ENCODE assay signal across 20 cellular contexts in the genomic region with DNA sequence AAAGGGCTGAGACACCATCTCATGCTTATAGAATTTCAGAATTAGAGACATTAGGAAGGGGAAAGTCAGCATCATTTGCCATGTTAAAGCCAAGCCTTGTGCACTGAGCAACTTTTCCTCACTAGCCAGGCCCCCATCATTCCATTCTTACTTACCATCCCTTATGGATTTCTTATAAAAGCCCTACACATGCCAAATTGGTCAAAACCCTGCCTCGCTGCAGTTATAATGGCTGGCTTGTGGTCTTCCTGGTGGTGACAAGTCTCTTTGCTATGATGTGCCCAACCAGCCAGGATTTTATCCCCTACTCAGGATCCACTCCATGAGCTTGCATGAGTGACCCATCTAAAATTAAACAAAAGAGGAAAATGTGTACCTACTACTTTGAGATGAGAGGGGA.
"Had no signal": no experiment of that assay in that cellular context is flagged by ENCODE, and none has a peak within 500 bp of the region (broad histone marks: within the 10 kb centered on the region; RNA-seq: fewer than 3 reads in every experiment).

No MANE protein-coding gene starts in this region.

- H3K9ac ChIP-seq: KMS-11 had no signal

- FAIRE-seq: RCC 7860, TTC549 had no signal

- DNase-seq: activated CD4-positive, alpha-beta memory T cell treated with anti-CD3 and anti-CD28 coated beads, Interleukin-2, amount 10 ng/mL, durations not matched to agents 7 days and 5 days; activated CD4-positive, alpha-beta T cell treated with anti-CD3 and anti-CD28 coated beads, Interleukin-2, amount 10 ng/mL, durations not matched to agents 7 days and 5 days; activated CD4-positive, CD25-positive, alpha-beta regulatory T cell; activated gamma-delta T cell treated with Interleukin-2 at 50 U/mL for 16 hours; activated naive CD8-positive, alpha-beta T cell treated with anti-CD3 and anti-CD28 coated beads for 36 hours; activated T-cell treated with anti-CD3 and anti-CD28 coated beads for 4 hours; activated T-cell treated with anti-CD3 and anti-CD28 coated beads, Interleukin-2, amount 50 U/mL, for 48 hours; cerebellar nuclear complex; MM.1S; NCI-H1105; NCI-H1436; NCI-H1694 treated with DMSO at 0.1 percent for 48 hours; NCI-H510A treated with DMSO at 0.1 percent for 48 hours; PC-3; SHP77; T1000 had no signal

- ATAC-seq: PC-3 had no signal

- H3K27ac ChIP-seq: KMS-11, VCaP had no signal

- H3K4me2 ChIP-seq: KMS-11 had no signal
